ENCODE assay signal across 2 cellular contexts in genomic region chr7:117381357-117381756, GRCh38.
TF ChIP-seq lines count a peak whose summit lies in the region.

No MANE protein-coding gene starts in this region.

TF ChIP-seq in IMR-90, 13 proteins besides CTCF, POLR2A, EP300 and RAD21:
- no peak for TF ChIP-seq FOS (IDR thresholded peaks at IDR 0.05; ENCODE audit: low read depth, low read length)
- TF ChIP-seq ELK1 (IDR thresholded peaks at IDR 0.05; ENCODE audit: borderline replicate concordance, low read depth, low read length), result no peak
- no peak for TF ChIP-seq RFX5 (IDR thresholded peaks at IDR 0.05; ENCODE audit: low read depth, low read length)
- no peak for TF ChIP-seq MAFK (IDR thresholded peaks at IDR 0.05; ENCODE audit: low read depth, low read length)
- no peak for TF ChIP-seq BHLHE40 (IDR thresholded peaks at IDR 0.05; ENCODE audit: low read depth, low read length)
- no peak for TF ChIP-seq RCOR1 (IDR thresholded peaks at IDR 0.05; ENCODE audit: insufficient replicate concordance, low read length)
- TF ChIP-seq NFE2L2 (IDR thresholded peaks at IDR 0.05; ENCODE audit: low read depth, low read length), result no peak
- TF ChIP-seq USF2 (IDR thresholded peaks at IDR 0.05; ENCODE audit: low read depth, low read length), result no peak
- no peak for TF ChIP-seq SMC3 (IDR thresholded peaks at IDR 0.05; ENCODE audit: low read depth, low read length)
- TF ChIP-seq CHD1 (IDR thresholded peaks at IDR 0.05; ENCODE audit: low read depth, low read length), result no peak
- no peak for TF ChIP-seq MAZ (IDR thresholded peaks at IDR 0.05; ENCODE audit: borderline replicate concordance, low read depth, low read length)
- TF ChIP-seq CEBPB (IDR thresholded peaks at IDR 0.05; ENCODE audit: low read depth, low read length), result no peak
- no peak for TF ChIP-seq MXI1 (IDR thresholded peaks at IDR 0.05; ENCODE audit: borderline replicate concordance, low read depth, low read length)

TF ChIP-seq in K562, 482 proteins besides CTCF, POLR2A, EP300 and RAD21:
- no peak for TF ChIP-seq RBFOX2 (IDR thresholded peaks at IDR 0.05; ENCODE audit: low read depth, low read length)
- TF ChIP-seq NKRF (IDR thresholded peaks at IDR 0.05; ENCODE audit: borderline replicate concordance), result no peak
- TF ChIP-seq RAD51 (IDR thresholded peaks at IDR 0.05; ENCODE audit: borderline replicate concordance, low read depth), result no peak
- TF ChIP-seq NCOA6 (IDR thresholded peaks at IDR 0.05), result no peak
- no peak for TF ChIP-seq SIRT6 (IDR thresholded peaks at IDR 0.05; ENCODE audit: low read depth, low read length)
- no peak for TF ChIP-seq SMARCA4 (IDR thresholded peaks at IDR 0.05)
- no peak for TF ChIP-seq ZNF79 (CRISPR knock-in tag; IDR thresholded peaks at IDR 0.05; ENCODE audit: low read depth)
- no peak for TF ChIP-seq MAFG (tag; conservative IDR thresholded peaks at IDR 0.05)
- no peak for TF ChIP-seq EHMT2 (IDR thresholded peaks at IDR 0.05)
- TF ChIP-seq NFE2L1 (tag; IDR thresholded peaks at IDR 0.05; ENCODE audit: borderline replicate concordance, low read depth), result no peak
- no peak for TF ChIP-seq PREB (CRISPR knock-in tag; IDR thresholded peaks at IDR 0.05)
- no peak for TF ChIP-seq PTTG1 (tag; IDR thresholded peaks at IDR 0.05; ENCODE audit: low read depth)
- no peak for TF ChIP-seq HCFC1 (IDR thresholded peaks at IDR 0.05; ENCODE audit: low read depth, low read length)
- no peak for TF ChIP-seq USF2 (CRISPR knock-in tag; IDR thresholded peaks at IDR 0.05)
- TF ChIP-seq THRB (CRISPR knock-in tag; conservative IDR thresholded peaks at IDR 0.05), result no peak
TF ChIP-seq in K562: peak in this region for 0.
